Comparison of ENCODE assay signal across 13 cellular contexts in genomic region chr15:45112592-45113379, GRCh38. TPM values are rescaled to one million over a fixed set of nuclear protein-coding genes. Genes with fewer than 3 reads are reported as not detected.
A peak's percentile ranks its signal among the peaks of the same experiment; 100 is the strongest.
DNase-seq lines count a peak whose midpoint lies in the region; ATAC-seq, FAIRE-seq and TF ChIP-seq lines count a peak whose summit lies in the region.
"Had no signal": no experiment of that assay in that cellular context is flagged by ENCODE, and none has a peak within 500 bp of the region (broad histone marks: within the 10 kb centered on the region; RNA-seq: fewer than 3 reads in every experiment).

No MANE protein-coding gene starts in this region.

- no peaks in the 10 kb centered on the region for H3K36me3 ChIP-seq in BE2C
- H3K36me3 ChIP-seq in GM23338 (ENCODE audit: insufficient read depth): no peaks in the 10 kb centered on the region
- H3K36me3 ChIP-seq in bronchial epithelial cell (ENCODE audit: control insufficient read depth, insufficient read depth, low read length): no peaks in the 10 kb centered on the region
- no peaks in the 10 kb centered on the region for H3K36me3 ChIP-seq in mucosa of descending colon (ENCODE audit: low read depth)
- H3K36me3 ChIP-seq: spleen, tibial nerve had no signal

- no peaks in the 10 kb centered on the region for H3K79me2 ChIP-seq in GM23338 (replicated peaks; ENCODE audit: insufficient read depth)

- no peak overlapping the region for H3K27ac Mint-ChIP-seq in GM23338

- H3K4me1 ChIP-seq in BE2C: no peaks in the 10 kb centered on the region; the same call in 1 of the 2 replicates
- H3K4me1 ChIP-seq in GM23338 (ENCODE audit: insufficient read depth): peaks cover 40% of the 10 kb centered on the region
- H3K4me1 ChIP-seq in mucosa of descending colon (ENCODE audit: low read depth): peaks cover 6% of the 10 kb centered on the region

- no peaks in the 10 kb centered on the region for H3K9me3 ChIP-seq in BE2C
- H3K9me3 ChIP-seq in mucosa of descending colon: no peaks in the 10 kb centered on the region
- H3K9me3 ChIP-seq: spleen, tibial nerve had no signal

- H3K27me3 ChIP-seq in BE2C: peaks cover 42% of the 10 kb centered on the region
- peaks cover 95% of the 10 kb centered on the region for H3K27me3 ChIP-seq in GM23338 (ENCODE audit: insufficient read depth)
- H3K27me3 ChIP-seq in bronchial epithelial cell (ENCODE audit: control insufficient read depth, insufficient read depth, low read length): peaks cover 64% of the 10 kb centered on the region

- peak overlapping the region; percentile 88 for H3K4me2 ChIP-seq in GM23338

- peak overlapping the region; percentile 33 for H3K4me3 ChIP-seq in BE2C (ENCODE audit: low read depth, low read length)
- peak overlapping the region; percentile 58 for H3K4me3 ChIP-seq in GM23338
- peak overlapping the region; percentile 4 for H3K4me3 ChIP-seq in bronchial epithelial cell (ENCODE audit: low read depth, low read length)
- no peak overlapping the region for H3K4me3 ChIP-seq in mucosa of descending colon

- peak overlapping the region; percentile 58 for H3K4me3 Mint-ChIP-seq in GM23338

- H3K9me3 Mint-ChIP-seq in GM23338: peaks cover 10% of the 10 kb centered on the region

- peaks cover 27% of the 10 kb centered on the region for H3K4me1 Mint-ChIP-seq in GM23338

- TF ChIP-seq CTCF in BE2C (IDR thresholded peaks at IDR 0.05; ENCODE audit: low read depth, low read length) (no peak), GM23338 (conservative IDR thresholded peaks at IDR 0.05; ENCODE audit: low read depth in 2 of 2) (no peak), bronchial epithelial cell (IDR thresholded peaks at IDR 0.05; ENCODE audit: insufficient read depth, low read length, severe bottlenecking) (no peak), mucosa of descending colon (IDR thresholded peaks at IDR 0.05) (no peak)

- no peak overlapping the region for H3K27ac ChIP-seq in GM23338 (ENCODE audit: low read depth)
- H3K27ac ChIP-seq: spleen, tibial nerve had no signal

- ATAC-seq in GM23338 (peak; percentile 26), mucosa of descending colon (peak; percentile 48), HG02610 (IDR thresholded peaks at IDR 0.05; ENCODE audit: unreplicated experiment) (no peak), GM21723 (IDR thresholded peaks at IDR 0.05; ENCODE audit: unreplicated experiment) (no peak), GM21576 (IDR thresholded peaks at IDR 0.05; ENCODE audit: unreplicated experiment) (no peak)

- intact Hi-C loops in mucosa of descending colon (cut with DNase I, micrococcal nuclease): no loop called here

- H3K9me2 ChIP-seq in GM23338 (ENCODE audit: insufficient read depth): no peaks in the 10 kb centered on the region

- peaks cover 82% of the 10 kb centered on the region for H3K27me3 Mint-ChIP-seq in GM23338 (ENCODE audit: insufficient read depth, low read depth, poor library complexity)

- H3K36me3 Mint-ChIP-seq in GM23338 (ENCODE audit: low read depth): no peaks in the 10 kb centered on the region; the same call in 2 of the 3 replicates

- peaks cover 4% of the 10 kb centered on the region; the same call in 1 of the 2 replicates for H4K20me1 ChIP-seq in GM23338 (replicated peaks; ENCODE audit: insufficient read depth)

- H3F3A ChIP-seq in GM23338 (replicated peaks; ENCODE audit: low read depth): no peaks in the 10 kb centered on the region

- FAIRE-seq in bronchial epithelial cell (lab: Jason Lieb, UNC): no peak
- FAIRE-seq: HTR-8/SVneo had no signal

- peak overlapping the region; percentile 93 for H2AFZ ChIP-seq in GM23338

- DNase-seq in BE2C: peak; percentile 39
- DNase-seq in GM23338 (ENCODE audit: low spot score): peak; percentile 55
- DNase-seq in bronchial epithelial cell (ENCODE audit: low read depth): no peak
- DNase-seq in mucosa of descending colon: no peak
- DNase-seq in NCI-H446 (lab: John Stamatoyannopoulos, UW): no peak
- DNase-seq: Right ventricle myocardium superior, spleen had no signal

TF ChIP-seq in GM23338, 12 proteins besides CTCF, POLR2A, EP300 and RAD21 (continues in another document):
- TF ChIP-seq ZNF114 (CRISPR knock-in tag; IDR thresholded peaks at IDR 0.05) (no peak), EZH2phosphoT487 (IDR thresholded peaks at IDR 0.05; ENCODE audit: unreplicated experiment) (peak; percentile 60), JUNB (IDR thresholded peaks at IDR 0.05; ENCODE audit: unreplicated experiment) (no peak), REST (IDR thresholded peaks at IDR 0.05; ENCODE audit: unreplicated experiment) (no peak)

RNA-seq across cellular contexts. Expression of gene DUOX2, which starts 1.2 kb away (rescaled TPM):
- polyA plus RNA-seq in BE2C (2012; ENCODE audit: insufficient read depth, insufficient read length, low read depth): 0.66 TPM
- not detected in 2 replicates for total RNA-seq in GM23338 (2014; rRNA removed; shearing (Covaris generic))
- not detected in 2 replicates for polyA plus RNA-seq in GM23338 (2016; fragmentation: Nextera tagmentation; extraction: Ambion mirVana)
- total RNA-seq in bronchial epithelial cell (0.90 and 1.1 TPM in 2 replicates), mucosa of descending colon (10 to 100 TPM in 1 of 3 donors, 1 to 10 TPM in 2; 3.1 to 40.1 (median 5.1) TPM)
- total RNA-seq: glomerular endothelial cell, spleen had no signal

RNA-seq across cellular contexts. Expression of gene DUOXA2, which starts 1.3 kb away (rescaled TPM):
- polyA plus RNA-seq in BE2C (2012; ENCODE audit: insufficient read depth, insufficient read length, low read depth): not detected
- total RNA-seq in GM23338 (2014; rRNA removed; shearing (Covaris generic)): not detected in 2 replicates
- not detected in 2 replicates for polyA plus RNA-seq in GM23338 (2016; fragmentation: Nextera tagmentation; extraction: Ambion mirVana)
- 0.13 TPM in 1 of 2 replicates, not detected in the other for total RNA-seq in bronchial epithelial cell
- total RNA-seq in mucosa of descending colon: 1 to 10 TPM in 2 of 3 donors, under 1 TPM in 1; 0.32 to 5.8 (median 1.2) TPM
- total RNA-seq: glomerular endothelial cell, Right ventricle myocardium superior, spleen, tibial nerve had no signal

RNA-seq across cellular contexts. Expression of gene DUOXA1, which starts 16.9 kb away (rescaled TPM):
- not detected for polyA plus RNA-seq in BE2C (2012; ENCODE audit: insufficient read depth, insufficient read length, low read depth)
- total RNA-seq in GM23338 (2014; rRNA removed; shearing (Covaris generic)): not detected in 2 replicates
- not detected in 2 replicates for polyA plus RNA-seq in GM23338 (2016; fragmentation: Nextera tagmentation; extraction: Ambion mirVana)
- total RNA-seq in bronchial epithelial cell (27.1 and 54.5 TPM in 2 replicates), mucosa of descending colon (1 to 10 TPM in 2 of 3 donors, under 1 TPM in 1; 0.29 to 1.6 (median 1.6) TPM)
- total RNA-seq: glomerular endothelial cell had no signal

RNA-seq across cellular contexts. Expression of gene DUOX1, which starts 17.0 kb away (rescaled TPM):
- polyA plus RNA-seq in BE2C (2012; ENCODE audit: insufficient read depth, insufficient read length, low read depth): 1.4 TPM
- 0.69 and 2.1 TPM in 2 replicates for total RNA-seq in GM23338 (2014; rRNA removed; shearing (Covaris generic))
- 0.66 and 0.73 TPM in 2 replicates for polyA plus RNA-seq in GM23338 (2016; fragmentation: Nextera tagmentation; extraction: Ambion mirVana)
- total RNA-seq in bronchial epithelial cell (13.2 and 37.0 TPM in 2 replicates), mucosa of descending colon (1 to 10 TPM in 1 of 3 donors, under 1 TPM in 2; 0.43 to 1.7 (median 0.70) TPM)
- total RNA-seq: glomerular endothelial cell had no signal

Comparison
In these comparisons a context has a peak if more than half of its experiments do, and no peak if none do; other contexts are left out.
1. DNase-seq: peak in BE2C (single experiment) and GM23338 (single experiment); none in bronchial epithelial cell (single experiment), mucosa of descending colon (0 of 3) and NCI-H446 (0 of 2).
2. ATAC-seq: peak in GM23338 (single experiment) and mucosa of descending colon (single experiment); none in HG02610 (single experiment), GM21723 (single experiment) and GM21576 (single experiment).
3. RNA of gene DUOXA1, which starts 16.9 kb away (total RNA-seq): 27.1 to 54.5 TPM in bronchial epithelial cell; 0.29 to 1.6 TPM in mucosa of descending colon and not detected in GM23338; every median in the first group is over 10 times any median in the second.